Comparison of ENCODE assay signal across 16 cellular contexts in the genomic region with DNA sequence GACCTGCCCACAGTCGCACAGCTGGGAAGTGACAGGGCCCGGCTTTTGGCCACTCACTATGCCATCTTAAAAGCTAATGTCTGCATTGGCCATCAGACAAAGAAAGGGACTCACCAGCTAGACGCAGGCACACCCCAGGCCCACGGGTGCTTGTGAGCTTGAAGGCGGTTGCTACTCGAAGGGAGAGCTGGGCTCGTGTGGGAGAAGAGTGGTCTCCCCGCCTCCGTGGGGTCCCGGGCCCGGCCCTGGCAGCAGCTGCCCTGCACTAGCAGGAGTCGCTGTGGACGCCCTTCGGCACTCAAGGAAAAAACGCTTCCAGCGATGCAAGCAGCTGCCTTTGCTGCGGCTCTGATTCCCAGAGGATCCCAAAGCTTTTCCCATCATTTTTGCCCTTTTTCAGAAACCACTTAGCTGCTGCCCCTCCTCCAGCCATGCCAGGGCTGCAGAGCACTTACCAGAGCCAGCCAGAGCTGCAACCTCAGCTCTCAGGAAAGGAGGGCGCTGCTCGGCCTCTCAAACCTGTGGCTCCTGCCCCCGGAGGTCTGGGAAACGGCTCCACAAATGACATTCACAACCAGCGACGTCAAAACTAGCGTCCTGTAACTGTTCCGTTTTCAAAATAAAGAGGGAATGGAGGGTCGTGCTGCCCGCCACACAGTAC. TPM values are rescaled to one million over a fixed set of nuclear protein-coding genes. Genes with fewer than 3 reads are reported as not detected.
A peak's percentile ranks its signal among the peaks of the same experiment; 100 is the strongest.
DNase-seq lines count a peak whose midpoint lies in the region; ATAC-seq and TF ChIP-seq lines count a peak whose summit lies in the region.
"Had no signal": no experiment of that assay in that cellular context is flagged by ENCODE, and none has a peak within 500 bp of the region (broad histone marks: within the 10 kb centered on the region; RNA-seq: fewer than 3 reads in every experiment).

No MANE protein-coding gene starts in this region.

- no peak overlapping the region for H3K23ac ChIP-seq in neuronal stem cell (ENCODE audit: low read depth, low read length, poor library complexity)

- H2BK12ac ChIP-seq in neuronal stem cell (ENCODE audit: low read length) = no peak overlapping the region

- TF ChIP-seq CTCF in GM23338 (conservative IDR thresholded peaks at IDR 0.05; ENCODE audit: low read depth in 2 of 2) (peak in 1 of 2 experiments; percentile 25; a peak in 1 of 4 replicates), endodermal cell (conservative IDR thresholded peaks at IDR 0.05) (no peak), upper lobe of left lung (IDR thresholded peaks at IDR 0.05) (no peak), hepatocyte (IDR thresholded peaks at IDR 0.05; ENCODE audit: poor library complexity) (no peak)

- no peak overlapping the region for H2BK15ac ChIP-seq in neuronal stem cell (ENCODE audit: low read length)

- no peak overlapping the region for H3K4ac ChIP-seq in neuronal stem cell (ENCODE audit: low read length)

- H3K9me3 ChIP-seq in endodermal cell (ENCODE audit: control insufficient read depth, low read length) (no peaks in the 10 kb centered on the region), neuronal stem cell (replicated peaks in 1 of 2; ENCODE audit: control insufficient read depth in 2 of 2, insufficient read depth in 1 of 2, low read depth in 1 of 2, low read length in 2 of 2) (no peaks in the 10 kb centered on the region), upper lobe of left lung (no peaks in the 10 kb centered on the region), hepatocyte (ENCODE audit: low read depth) (no peaks in the 10 kb centered on the region)

- no peaks in the 10 kb centered on the region for H3K27me3 ChIP-seq in GM23338 (ENCODE audit: insufficient read depth)
- H3K27me3 ChIP-seq in H7 (ENCODE audit: control insufficient read depth, insufficient read depth, low read length) = no peaks in the 10 kb centered on the region
- H3K27me3 ChIP-seq in endodermal cell (ENCODE audit: control insufficient read depth, insufficient read depth, low read length, poor library complexity, severe bottlenecking) = no peaks in the 10 kb centered on the region
- no peaks in the 10 kb centered on the region for H3K27me3 ChIP-seq in neuronal stem cell (ENCODE audit: control insufficient read depth in 3 of 3, insufficient read depth in 3 of 3, low read depth in 1 of 3, low read length in 3 of 3)
- no peaks in the 10 kb centered on the region for H3K27me3 ChIP-seq in upper lobe of left lung
- no peaks in the 10 kb centered on the region for H3K27me3 ChIP-seq in hepatocyte

- no peak overlapping the region for H2AFZ ChIP-seq in GM23338
- no peak overlapping the region for H2AFZ ChIP-seq in neuronal stem cell (ENCODE audit: low read length)
- no peak overlapping the region for H2AFZ ChIP-seq in hepatocyte

- no peak overlapping the region for H2BK120ac ChIP-seq in neuronal stem cell (ENCODE audit: low read depth, low read length)

- H3K4me3 Mint-ChIP-seq in GM23338 (no peak overlapping the region), endodermal cell (no peak overlapping the region)
- H3K4me3 Mint-ChIP-seq: CD14-positive monocyte; CD8-positive, alpha-beta T cell had no signal

- no peaks in the 10 kb centered on the region for H3K4me1 Mint-ChIP-seq in GM23338
- H3K4me1 Mint-ChIP-seq in endodermal cell = no peaks in the 10 kb centered on the region
- H3K4me1 Mint-ChIP-seq: CD14-positive monocyte had no signal

- H3K79me1 ChIP-seq in neuronal stem cell (ENCODE audit: low read depth, low read length) = no peaks in the 10 kb centered on the region

- no peak overlapping the region for H2BK5ac ChIP-seq in neuronal stem cell (ENCODE audit: low read length)

- H3K79me2 ChIP-seq in GM23338 (replicated peaks; ENCODE audit: insufficient read depth) (no peaks in the 10 kb centered on the region), hepatocyte (no peaks in the 10 kb centered on the region)

- no peak for TF ChIP-seq EP300 in upper lobe of left lung (IDR thresholded peaks at IDR 0.05)

- H3K9ac ChIP-seq in endodermal cell (ENCODE audit: extremely low read depth, low read length, poor library complexity, severe bottlenecking) (no peak overlapping the region), neuronal stem cell (ENCODE audit: low read depth, low read length, poor library complexity) (no peak overlapping the region)

- no peaks in the 10 kb centered on the region for H3K9me2 ChIP-seq in GM23338 (ENCODE audit: insufficient read depth)
- no peaks in the 10 kb centered on the region for H3K9me2 ChIP-seq in hepatocyte (replicated peaks; ENCODE audit: insufficient read depth)

- no peaks in the 10 kb centered on the region for H3K36me3 Mint-ChIP-seq in GM23338 (ENCODE audit: low read depth)
- H3K36me3 Mint-ChIP-seq in endodermal cell (ENCODE audit: low read depth) = peaks cover 21% of the 10 kb centered on the region
- H3K36me3 Mint-ChIP-seq: CD14-positive monocyte; CD8-positive, alpha-beta T cell had no signal

- no peaks in the 10 kb centered on the region for H3K9me3 Mint-ChIP-seq in GM23338
- no peaks in the 10 kb centered on the region for H3K9me3 Mint-ChIP-seq in endodermal cell
- H3K9me3 Mint-ChIP-seq: CD8-positive, alpha-beta T cell had no signal

- H3K27ac Mint-ChIP-seq in GM23338 (no peak overlapping the region), endodermal cell (no peak overlapping the region)
- H3K27ac Mint-ChIP-seq: CD14-positive monocyte; CD8-positive, alpha-beta T cell had no signal

- WGBS in endodermal cell (ENCODE audit: insufficient coverage in 1 of 2, insufficient read length in 1 of 2), 2 experiments = 94 to 95% methylated on average over 24 to 27 of the region's 27 CpGs
- no CpG with 5 or more reads among the region's 27 CpGs for WGBS in neuronal stem cell (ENCODE audit: extremely low coverage in 2 of 2, insufficient read length in 2 of 2, insufficient replicate concordance in 1 of 2), 2 donors
- 89 to 91% methylated on average over 26 to 27 of the region's 27 CpGs for WGBS in upper lobe of left lung, 2 donors
- 96% methylated on average over 27 of the region's 27 CpGs for WGBS in hepatocyte (ENCODE audit: low lambda C conversion rate, missing lambda C conversion rate)

- no peaks in the 10 kb centered on the region for H3F3A ChIP-seq in GM23338 (replicated peaks; ENCODE audit: low read depth)

- H3K27ac ChIP-seq in GM23338 (ENCODE audit: low read depth) (no peak overlapping the region), endodermal cell (ENCODE audit: low read depth, low read length) (no peak overlapping the region), neuronal stem cell (replicated peaks; ENCODE audit: low read length) (no peak overlapping the region), upper lobe of left lung (no peak overlapping the region), hepatocyte (no peak overlapping the region)
- H3K27ac ChIP-seq: HL-60 had no signal

- no peak overlapping the region for H4K91ac ChIP-seq in neuronal stem cell (ENCODE audit: low read depth, low read length, poor library complexity)

- peak overlapping the region; percentile 8 for H2AK5ac ChIP-seq in neuronal stem cell (ENCODE audit: low read depth, low read length)

- no peak overlapping the region for H4K8ac ChIP-seq in neuronal stem cell (ENCODE audit: low read depth, low read length)

- no peak overlapping the region for H3K4me2 ChIP-seq in GM23338
- no peak overlapping the region for H3K4me2 ChIP-seq in neuronal stem cell (ENCODE audit: insufficient read depth, low read length, poor library complexity, severe bottlenecking)
- no peak overlapping the region for H3K4me2 ChIP-seq in hepatocyte

- H3K4me1 ChIP-seq in GM23338 (ENCODE audit: insufficient read depth) = no peaks in the 10 kb centered on the region
- no peaks in the 10 kb centered on the region for H3K4me1 ChIP-seq in endodermal cell (ENCODE audit: control insufficient read depth, insufficient read depth, low read length)
- H3K4me1 ChIP-seq in neuronal stem cell (ENCODE audit: control insufficient read depth in 2 of 2, insufficient read depth in 1 of 2, low read depth in 1 of 2, low read length in 2 of 2) = peaks cover 0 to 1% of the 10 kb centered on the region in 2 donors
- no peaks in the 10 kb centered on the region for H3K4me1 ChIP-seq in upper lobe of left lung
- H3K4me1 ChIP-seq in hepatocyte (ENCODE audit: insufficient read depth) = no peaks in the 10 kb centered on the region

- peak; percentile 41; the same call in 2 of the 3 replicates for ATAC-seq in GM23338
- no peak for ATAC-seq in upper lobe of left lung (ENCODE audit: low FRiP score in 2 of 2)
- ATAC-seq: CD8-positive, alpha-beta T cell; HCT116 had no signal

- no peak overlapping the region for H3K14ac ChIP-seq in neuronal stem cell (ENCODE audit: low read length)

- peak overlapping the region; percentile 7 for H3K18ac ChIP-seq in neuronal stem cell (ENCODE audit: low read length)

- peak; percentile 26 for DNase-seq in GM23338 (ENCODE audit: low spot score)
- DNase-seq in H7 = peak; percentile 66
- DNase-seq in endodermal cell = peak; percentile 67
- DNase-seq in neuronal stem cell (ENCODE audit: low spot score) = no peak
- DNase-seq in NCI-H146 treated with DMSO at 0.1 percent for 48 hours (lab: John Stamatoyannopoulos, UW; ENCODE audit: unreplicated experiment) = no peak
- DNase-seq in upper lobe of left lung = no peak
- DNase-seq in hepatocyte (ENCODE audit: low spot score) = no peak
- DNase-seq: CD8-positive, alpha-beta T cell; COR-L47; DMS153; DMS79 treated with DMSO at 0.1 percent for 48 hours; EL; GOT3 had no signal

- H3K4me3 ChIP-seq in GM23338 (no peak overlapping the region), H7 (ENCODE audit: insufficient read depth, low read depth, low read length) (no peak overlapping the region), endodermal cell (ENCODE audit: low read length) (no peak overlapping the region), neuronal stem cell (ENCODE audit: low read length in 2 of 2) (no peak overlapping the region), upper lobe of left lung (no peak overlapping the region), hepatocyte (no peak overlapping the region)

- H4K20me1 ChIP-seq in GM23338 (replicated peaks; ENCODE audit: insufficient read depth) (no peaks in the 10 kb centered on the region; the same call in 1 of the 2 replicates), hepatocyte (ENCODE audit: insufficient read depth, poor library complexity, severe bottlenecking) (no peaks in the 10 kb centered on the region)

- H3K27me3 Mint-ChIP-seq in GM23338 (ENCODE audit: insufficient read depth, low read depth, poor library complexity) = peaks cover 12% of the 10 kb centered on the region
- no peaks in the 10 kb centered on the region for H3K27me3 Mint-ChIP-seq in endodermal cell (ENCODE audit: insufficient read depth)

- H3K36me3 ChIP-seq in GM23338 (ENCODE audit: insufficient read depth) (no peaks in the 10 kb centered on the region), H7 (replicated peaks; ENCODE audit: control insufficient read depth, insufficient read depth, low read length) (no peaks in the 10 kb centered on the region), endodermal cell (ENCODE audit: control insufficient read depth, insufficient read depth, low read length) (peaks cover 5% of the 10 kb centered on the region), neuronal stem cell (replicated peaks in 1 of 2; ENCODE audit: control insufficient read depth in 2 of 2, insufficient read depth in 2 of 2, low read length in 2 of 2) (peaks cover 0 to 7% of the 10 kb centered on the region in 2 donors), upper lobe of left lung (peaks cover 0 to 3% (median under 1%) of the 10 kb centered on the region in 4 donors), hepatocyte (replicated peaks; ENCODE audit: insufficient read depth, low read depth) (no peaks in the 10 kb centered on the region)

- no peak for TF ChIP-seq POLR2A in upper lobe of left lung (IDR thresholded peaks at IDR 0.05)

RNA-seq across cellular contexts. Expression of gene TRPV1, which starts 12.3 kb away (rescaled TPM):
- total RNA-seq in GM23338 (2014; rRNA removed; shearing (Covaris generic)) = 3.8 and 4.0 TPM in 2 replicates
- polyA plus RNA-seq in GM23338 (2016; fragmentation: Nextera tagmentation; extraction: Ambion mirVana) (2.3 and 4.2 TPM in 2 replicates), hepatocyte (4.8 and 6.2 TPM in 2 replicates)
- 3.0 and 3.1 TPM in 2 replicates for total RNA-seq in H7 (2014; rRNA removed; shearing (Covaris generic))
- total RNA-seq in endodermal cell (1 to 10 TPM; 8.0 to 9.2 TPM), upper lobe of left lung (10 to 100 TPM in 1 of 6 donors, 1 to 10 TPM in 5; 2.0 to 16.8 (median 4.8) TPM), hepatocyte (3.7 and 6.2 TPM in 2 replicates)
- polyA plus RNA-seq in endodermal cell (2013, experiment 1 of 2) = 5.1 TPM
- 4.4 TPM for polyA plus RNA-seq in endodermal cell (2013, experiment 2 of 2)
- 3.2 TPM for polyA plus RNA-seq in neuronal stem cell (2013, experiment 1 of 2)
- polyA plus RNA-seq in neuronal stem cell (2013, experiment 2 of 2) = 3.3 TPM
- polyA plus RNA-seq: CD14-positive monocyte had no signal

RNA-seq across cellular contexts. Expression of gene SHPK, which starts 39.1 kb away (rescaled TPM):
- 34.3 and 36.7 TPM in 2 replicates for total RNA-seq in GM23338 (2014; rRNA removed; shearing (Covaris generic))
- polyA plus RNA-seq in GM23338 (2016; fragmentation: Nextera tagmentation; extraction: Ambion mirVana) (11.3 and 11.5 TPM in 2 replicates), hepatocyte (9.1 and 11.2 TPM in 2 replicates)
- 22.9 and 27.0 TPM in 2 replicates for total RNA-seq in H7 (2014; rRNA removed; shearing (Covaris generic))
- total RNA-seq in endodermal cell (10 to 100 TPM; 35.2 to 46.4 TPM), upper lobe of left lung (10 to 100 TPM; 10.5 to 25.1 (median 12.4) TPM), hepatocyte (14.1 and 14.9 TPM in 2 replicates)
- polyA plus RNA-seq in endodermal cell (2013, experiment 1 of 2) = 18.2 TPM
- 18.6 TPM for polyA plus RNA-seq in endodermal cell (2013, experiment 2 of 2)
- 13.9 TPM for polyA plus RNA-seq in neuronal stem cell (2013, experiment 1 of 2)
- 14.1 TPM for polyA plus RNA-seq in neuronal stem cell (2013, experiment 2 of 2)

RNA-seq across cellular contexts. Expression of gene TRPV3, which starts 39.3 kb away (rescaled TPM):
- total RNA-seq in GM23338 (2014; rRNA removed; shearing (Covaris generic)) = 0.69 and 0.70 TPM in 2 replicates
- polyA plus RNA-seq in GM23338 (2016; fragmentation: Nextera tagmentation; extraction: Ambion mirVana) (0.15 and 0.82 TPM in 2 replicates), hepatocyte (1.4 and 2.5 TPM in 2 replicates)
- 0.69 and 2.5 TPM in 2 replicates for total RNA-seq in H7 (2014; rRNA removed; shearing (Covaris generic))
- total RNA-seq in endodermal cell (10 to 100 TPM in 1 of 2 donors, 1 to 10 TPM in 1; 6.2 to 11.3 TPM), upper lobe of left lung (under 1 TPM; under 0.01 to 0.84 (median 0.28) TPM), hepatocyte (2.6 and 8.1 TPM in 2 replicates)
- polyA plus RNA-seq in endodermal cell (2013, experiment 1 of 2) = 3.8 TPM
- polyA plus RNA-seq in endodermal cell (2013, experiment 2 of 2) = 3.8 TPM
- polyA plus RNA-seq in neuronal stem cell (2013, experiment 1 of 2) = 2.0 TPM
- polyA plus RNA-seq in neuronal stem cell (2013, experiment 2 of 2) = 2.4 TPM
- polyA plus RNA-seq: CD14-positive monocyte had no signal

RNA-seq across cellular contexts. Expression of gene CTNS, which starts 39.6 kb away (rescaled TPM):
- 21.8 and 30.1 TPM in 2 replicates for total RNA-seq in GM23338 (2014; rRNA removed; shearing (Covaris generic))
- polyA plus RNA-seq in GM23338 (2016; fragmentation: Nextera tagmentation; extraction: Ambion mirVana) (5.9 and 6.4 TPM in 2 replicates), hepatocyte (23.7 and 26.0 TPM in 2 replicates)
- total RNA-seq in H7 (2014; rRNA removed; shearing (Covaris generic)) = 9.6 and 17.9 TPM in 2 replicates
- total RNA-seq in endodermal cell (10 to 100 TPM; 17.2 to 18.8 TPM), upper lobe of left lung (10 to 100 TPM; 22.1 to 31.4 (median 25.3) TPM), hepatocyte (28.1 and 28.7 TPM in 2 replicates)
- 16.9 TPM for polyA plus RNA-seq in endodermal cell (2013, experiment 1 of 2)
- 14.1 TPM for polyA plus RNA-seq in endodermal cell (2013, experiment 2 of 2)
- polyA plus RNA-seq in neuronal stem cell (2013, experiment 1 of 2) = 12.5 TPM
- polyA plus RNA-seq in neuronal stem cell (2013, experiment 2 of 2) = 12.7 TPM

Comparison
In these comparisons a context has a peak if more than half of its experiments do, and no peak if none do; other contexts are left out.
1. DNase-seq: peak in GM23338 (single experiment), H7 (single experiment) and endodermal cell (single experiment); none in neuronal stem cell (single experiment), NCI-H146 treated with DMSO at 0.1 percent for 48 hours (single experiment), upper lobe of left lung (0 of 2) and hepatocyte (single experiment).